1 cellular context compared by ENCODE assay signal in genomic region chr5:178418471-178419010, GRCh38.
TF ChIP-seq lines count a peak whose summit lies in the region.

No MANE protein-coding gene starts in this region.

TF ChIP-seq in GM23338, 12 proteins besides CTCF, POLR2A, EP300 and RAD21 (continued from another document):
- TF ChIP-seq REST (IDR thresholded peaks at IDR 0.05; ENCODE audit: unreplicated experiment): no peak
- no peak for TF ChIP-seq ZNF331 (CRISPR knock-in tag; IDR thresholded peaks at IDR 0.05; ENCODE audit: low read depth)
- no peak for TF ChIP-seq EZH2 (IDR thresholded peaks at IDR 0.05; ENCODE audit: low read depth, unreplicated experiment)
- no peak for TF ChIP-seq NANOG (IDR thresholded peaks at IDR 0.05; ENCODE audit: borderline replicate concordance)
